Comparison of ENCODE assay signal across 1 cellular context in the genomic region with DNA sequence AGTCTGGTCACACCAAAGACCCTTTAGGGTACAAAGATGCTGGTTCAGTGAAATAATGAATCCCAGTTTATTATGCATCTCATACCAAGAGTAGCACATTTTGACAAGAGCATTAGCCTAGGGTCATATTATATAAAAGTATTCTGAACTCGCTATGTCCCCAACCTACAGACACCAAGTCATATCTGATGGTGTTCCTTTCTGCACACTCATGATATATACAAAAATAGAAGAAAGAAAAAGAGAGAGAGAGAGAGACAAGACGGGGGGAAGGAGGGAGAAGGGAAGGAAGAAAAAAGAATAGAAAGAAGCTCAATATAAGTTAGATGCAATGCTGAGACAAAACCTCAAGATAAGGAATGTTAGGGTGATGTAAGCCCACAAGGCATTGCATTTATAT.
TF ChIP-seq lines count a peak whose summit lies in the region.

No MANE protein-coding gene starts in this region.

TF ChIP-seq in WTC11, 78 proteins besides CTCF, POLR2A, EP300 and RAD21 (continued from another document):
- no peak for TF ChIP-seq AR (CRISPR knock-in tag; IDR thresholded peaks at IDR 0.05)
- TF ChIP-seq, protein P1, sequence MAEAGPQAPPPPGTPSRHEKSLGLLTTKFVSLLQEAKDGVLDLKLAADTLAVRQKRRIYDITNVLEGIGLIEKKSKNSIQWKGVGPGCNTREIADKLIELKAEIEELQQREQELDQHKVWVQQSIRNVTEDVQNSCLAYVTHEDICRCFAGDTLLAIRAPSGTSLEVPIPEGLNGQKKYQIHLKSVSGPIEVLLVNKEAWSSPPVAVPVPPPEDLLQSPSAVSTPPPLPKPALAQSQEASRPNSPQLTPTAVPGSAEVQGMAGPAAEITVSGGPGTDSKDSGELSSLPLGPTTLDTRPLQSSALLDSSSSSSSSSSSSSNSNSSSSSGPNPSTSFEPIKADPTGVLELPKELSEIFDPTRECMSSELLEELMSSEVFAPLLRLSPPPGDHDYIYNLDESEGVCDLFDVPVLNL (CRISPR knock-in tag; IDR thresholded peaks at IDR 0.05; ENCODE audit: borderline replicate concordance, low read depth), result no peak
- no peak for TF ChIP-seq GABPB1 (CRISPR knock-in tag; IDR thresholded peaks at IDR 0.05)
- TF ChIP-seq SMAD4 (CRISPR knock-in tag; IDR thresholded peaks at IDR 0.05), result no peak
- TF ChIP-seq ESRRA (CRISPR knock-in tag; IDR thresholded peaks at IDR 0.05; ENCODE audit: borderline replicate concordance), result no peak
- no peak for TF ChIP-seq FOXJ3 (CRISPR knock-in tag; IDR thresholded peaks at IDR 0.05; ENCODE audit: borderline replicate concordance)
- TF ChIP-seq, protein P2, sequence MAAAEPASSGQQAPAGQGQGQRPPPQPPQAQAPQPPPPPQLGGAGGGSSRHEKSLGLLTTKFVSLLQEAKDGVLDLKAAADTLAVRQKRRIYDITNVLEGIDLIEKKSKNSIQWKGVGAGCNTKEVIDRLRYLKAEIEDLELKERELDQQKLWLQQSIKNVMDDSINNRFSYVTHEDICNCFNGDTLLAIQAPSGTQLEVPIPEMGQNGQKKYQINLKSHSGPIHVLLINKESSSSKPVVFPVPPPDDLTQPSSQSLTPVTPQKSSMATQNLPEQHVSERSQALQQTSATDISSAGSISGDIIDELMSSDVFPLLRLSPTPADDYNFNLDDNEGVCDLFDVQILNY (CRISPR knock-in tag; IDR thresholded peaks at IDR 0.05), result no peak
- TF ChIP-seq ZBTB21 (CRISPR knock-in tag; IDR thresholded peaks at IDR 0.05; ENCODE audit: borderline replicate concordance), result no peak
- TF ChIP-seq, protein P3, sequence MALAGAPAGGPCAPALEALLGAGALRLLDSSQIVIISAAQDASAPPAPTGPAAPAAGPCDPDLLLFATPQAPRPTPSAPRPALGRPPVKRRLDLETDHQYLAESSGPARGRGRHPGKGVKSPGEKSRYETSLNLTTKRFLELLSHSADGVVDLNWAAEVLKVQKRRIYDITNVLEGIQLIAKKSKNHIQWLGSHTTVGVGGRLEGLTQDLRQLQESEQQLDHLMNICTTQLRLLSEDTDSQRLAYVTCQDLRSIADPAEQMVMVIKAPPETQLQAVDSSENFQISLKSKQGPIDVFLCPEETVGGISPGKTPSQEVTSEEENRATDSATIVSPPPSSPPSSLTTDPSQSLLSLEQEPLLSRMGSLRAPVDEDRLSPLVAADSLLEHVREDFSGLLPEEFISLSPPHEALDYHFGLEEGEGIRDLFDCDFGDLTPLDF (CRISPR knock-in tag; IDR thresholded peaks at IDR 0.05), result no peak
- no peak for TF ChIP-seq ZNF416 (CRISPR knock-in tag; IDR thresholded peaks at IDR 0.05)
TF ChIP-seq in WTC11: peak in this region for 0.
